In genomic region chr6:163416380-163416629, GRCh38 we compare ENCODE assay signal across 8 cellular contexts. TPM values are rescaled to one million over a fixed set of nuclear protein-coding genes. Genes with fewer than 3 reads are reported as not detected.
DNase-seq lines count a peak whose midpoint lies in the region; ATAC-seq and TF ChIP-seq lines count a peak whose summit lies in the region.

No MANE protein-coding gene starts in this region.

- no peak for TF ChIP-seq CTCF in liver (IDR thresholded peaks at IDR 0.05; ENCODE audit: low read depth, low read length, missing input control)
- TF ChIP-seq CTCF in tibial nerve (IDR thresholded peaks at IDR 0.05) = no peak

- WGBS in adipose tissue, 3 donors = 1% methylated on average over 7 of the region's 7 CpGs
- 1% methylated on average over 7 of the region's 7 CpGs for WGBS in liver
- WGBS in tibial nerve, 2 donors = 0 to 1% methylated on average over 7 of the region's 7 CpGs

- H3K27me3 ChIP-seq in liver (ENCODE audit: control insufficient read depth in 4 of 4, insufficient read depth in 4 of 4, low read length in 3 of 4) = no peaks in the 10 kb centered on the region
- H3K27me3 ChIP-seq in tibial nerve = no peaks in the 10 kb centered on the region

- peaks cover 54% of the 10 kb centered on the region for H3K4me1 Mint-ChIP-seq in activated T-cell treated with anti-CD3 and anti-CD28 coated beads, Interleukin-2, amount 50 U/mL, for 72 hours (ENCODE audit: low read depth)

- no peak for TF ChIP-seq POLR2A in tibial nerve (IDR thresholded peaks at IDR 0.05)

- H3K36me3 ChIP-seq in liver (ENCODE audit: control insufficient read depth in 4 of 4, insufficient read depth in 3 of 4, low read depth in 1 of 4, low read length in 3 of 4) = no peaks in the 10 kb centered on the region
- H3K36me3 ChIP-seq in tibial nerve = no peaks in the 10 kb centered on the region

- no peak for DNase-seq in activated T-cell treated with anti-CD3 and anti-CD28 coated beads, Interleukin-2, amount 50 U/mL, for 72 hours
- no peak for DNase-seq in activated T-cell treated with anti-CD3 and anti-CD28 coated beads, Interleukin-2, amount 50 U/mL, for 48 hours
- DNase-seq in tibial nerve (ENCODE audit: low spot score in 2 of 2) = no peak

- peak overlapping the region; percentile 65 to 100 (median 94) for H3K4me3 ChIP-seq in liver (ENCODE audit: low read depth in 1 of 3, low read length in 3 of 3)
- peak overlapping the region; percentile 76 to 99 (median 91) for H3K4me3 ChIP-seq in tibial nerve

- H3K27ac ChIP-seq in adipose tissue (ENCODE audit: low read depth, low read length) = peak overlapping the region; percentile 1
- peak overlapping the region; percentile 95 to 98 for H3K27ac ChIP-seq in liver (ENCODE audit: low read depth in 1 of 2, low read length in 2 of 2)
- peak overlapping the region; percentile 98 to 100 (median 100) for H3K27ac ChIP-seq in tibial nerve

- ATAC-seq in activated T-cell treated with anti-CD3 and anti-CD28 coated beads, Interleukin-2, amount 50 U/mL, for 72 hours (replicated peaks in 1 of 2) = no peak
- no peak for ATAC-seq in GM19397 (IDR thresholded peaks at IDR 0.05; ENCODE audit: unreplicated experiment)
- ATAC-seq in HG03439 (IDR thresholded peaks at IDR 0.05; ENCODE audit: unreplicated experiment) = no peak
- ATAC-seq in GM18517 (IDR thresholded peaks at IDR 0.05; ENCODE audit: unreplicated experiment) = no peak

- TF ChIP-seq EP300 in tibial nerve (IDR thresholded peaks at IDR 0.05) = no peak

- H3K36me3 Mint-ChIP-seq in activated T-cell treated with anti-CD3 and anti-CD28 coated beads, Interleukin-2, amount 50 U/mL, for 72 hours (ENCODE audit: insufficient read depth in 2 of 2) = peaks cover 2 to 5% of the 10 kb centered on the region in 2 donors

- TF ChIP-seq RAD21 in liver (IDR thresholded peaks at IDR 0.05) = no peak

- H3K4me1 ChIP-seq in liver (ENCODE audit: control insufficient read depth in 4 of 4, insufficient read depth in 4 of 4, low read length in 3 of 4) (peaks cover 2 to 37% (median 26%) of the 10 kb centered on the region in 4 donors), tibial nerve (peaks cover 0 to 31% (median 7%) of the 10 kb centered on the region in 4 donors)

- H3K27me3 Mint-ChIP-seq in activated T-cell treated with anti-CD3 and anti-CD28 coated beads, Interleukin-2, amount 50 U/mL, for 72 hours (ENCODE audit: low read depth) = no peaks in the 10 kb centered on the region

- peak overlapping the region; percentile 98 for H3K27ac Mint-ChIP-seq in activated T-cell treated with anti-CD3 and anti-CD28 coated beads, Interleukin-2, amount 50 U/mL, for 72 hours

- H3K4me3 Mint-ChIP-seq in activated T-cell treated with anti-CD3 and anti-CD28 coated beads, Interleukin-2, amount 50 U/mL, for 72 hours = peak overlapping the region; percentile 98 to 100

- no peaks in the 10 kb centered on the region for H3K9me3 ChIP-seq in liver (ENCODE audit: control insufficient read depth in 4 of 4, low read length in 3 of 4)
- no peaks in the 10 kb centered on the region for H3K9me3 ChIP-seq in tibial nerve

- H3K9me3 Mint-ChIP-seq in activated T-cell treated with anti-CD3 and anti-CD28 coated beads, Interleukin-2, amount 50 U/mL, for 72 hours = no peaks in the 10 kb centered on the region

- peak overlapping the region; percentile 71 to 99 for H3K9ac ChIP-seq in liver (ENCODE audit: low read depth in 1 of 2, low read length in 2 of 2)

TF ChIP-seq in liver, 16 proteins besides CTCF, POLR2A, EP300 and RAD21:
- no peak for TF ChIP-seq HNF4G (IDR thresholded peaks at IDR 0.05)
- no peak for TF ChIP-seq TAF1 (conservative IDR thresholded peaks at IDR 0.05)
- TF ChIP-seq YY1 (IDR thresholded peaks at IDR 0.05) = no peak

RNA-seq across cellular contexts. Expression of gene QKI, which starts 1.8 kb away (rescaled TPM):
- total RNA-seq in activated T-cell treated with anti-CD3 and anti-CD28 coated beads, Interleukin-2, amount 50 U/mL, for 72 hours = 10 to 100 TPM; 62.0 to 64.2 TPM
- polyA plus RNA-seq in adipose tissue (100 to 1,000 TPM in 1 of 3 donors, 10 to 100 TPM in 2; 20.1 to 110 (median 51.2) TPM), liver (10 to 100 TPM; 22.7 to 26.5 TPM)
- total RNA-seq in liver (10 to 100 TPM; 86.0 to 97.0 TPM), tibial nerve (100 to 1,000 TPM; 365 to 570 (median 511) TPM)

Comparison
In these comparisons a context has a peak if more than half of its experiments do, and no peak if none do; other contexts are left out.
1. H3K27ac ChIP-seq: peak in every context shown above with its lines; median percentile 100 in tibial nerve; 96 in liver; 1 in adipose tissue.